In genomic region chrX:45524296-45524695, GRCh38 we compare ENCODE assay signal across 19 cellular contexts.
DNase-seq lines count a peak whose midpoint lies in the region; ATAC-seq, FAIRE-seq and TF ChIP-seq lines count a peak whose summit lies in the region.
"Had no signal": no experiment of that assay in that cellular context is flagged by ENCODE, and none has a peak within 500 bp of the region (broad histone marks: within the 10 kb centered on the region; RNA-seq: fewer than 3 reads in every experiment).

No MANE protein-coding gene starts in this region.

- H3K9me2 ChIP-seq in HCT116 (ENCODE audit: insufficient read depth) (no peaks in the 10 kb centered on the region), OCI-LY7 (ENCODE audit: insufficient read depth, low read length) (no peaks in the 10 kb centered on the region)

- no peaks in the 10 kb centered on the region for H4K20me1 ChIP-seq in HCT116 (ENCODE audit: insufficient read depth)
- H4K20me1 ChIP-seq in OCI-LY7 (ENCODE audit: insufficient read depth, low read length) = no peaks in the 10 kb centered on the region

- WGBS in liver = 56% methylated on average over 1 of the region's 1 CpG

- H3K27me3 ChIP-seq in HCT116 (ENCODE audit: insufficient read depth, low read length) = no peaks in the 10 kb centered on the region
- H3K27me3 ChIP-seq in liver (ENCODE audit: control insufficient read depth in 4 of 4, insufficient read depth in 4 of 4, low read length in 3 of 4) = peaks cover 0 to 4% (median 0%) of the 10 kb centered on the region in 4 donors
- H3K27me3 ChIP-seq: SJSA1 had no signal

- H2AFZ ChIP-seq in HCT116 (ENCODE audit: low read depth, low read length, poor library complexity, severe bottlenecking) = no peak overlapping the region
- no peak overlapping the region for H2AFZ ChIP-seq in OCI-LY7 (ENCODE audit: low read length)
- H2AFZ ChIP-seq: parathyroid adenoma had no signal

- H3K4me3 ChIP-seq in HCT116 (replicated peaks in 1 of 2; ENCODE audit: low read depth in 1 of 2, low read length in 2 of 2) (no peak overlapping the region), liver (ENCODE audit: low read depth in 1 of 3, low read length in 3 of 3) (no peak overlapping the region), OCI-LY7 (ENCODE audit: low read depth, low read length, poor library complexity, severe bottlenecking) (no peak overlapping the region)
- H3K4me3 ChIP-seq: HAP-1, left lung, SJSA1, smooth muscle cell had no signal

- DNase-seq in HCT116 (ENCODE audit: low read depth, low spot score) (no peak), NCI-H446 (lab: John Stamatoyannopoulos, UW) (peak; percentile 13 to 56), OCI-LY7 (ENCODE audit: low spot score) (no peak)
- DNase-seq in stimulated activated naive CD4-positive, alpha-beta T cell (lab: John Stamatoyannopoulos, UW) = no peak
- DNase-seq: activated CD4-positive, alpha-beta T cell treated with anti-CD3 and anti-CD28 coated beads for 4 hours; activated naive CD4-positive, alpha-beta T cell treated with anti-CD3 and anti-CD28 coated beads for 36 hours; AML-193; effector memory CD4-positive, alpha-beta T cell; left lung; T-helper 9 cell had no signal

- H3K79me2 ChIP-seq in HCT116 (ENCODE audit: insufficient read depth, low read length) (no peaks in the 10 kb centered on the region), OCI-LY7 (ENCODE audit: insufficient read depth, low read depth, low read length) (no peaks in the 10 kb centered on the region)
- H3K79me2 ChIP-seq: parathyroid adenoma had no signal

- intact Hi-C loops in HCT116 (cut with micrococcal nuclease) = no loop called here
- intact Hi-C loops in OCI-LY7 (cut with micrococcal nuclease; ENCODE audit: unreplicated experiment) = no loop called here

- H3K4me2 ChIP-seq in HCT116 (ENCODE audit: low read length) (no peak overlapping the region), OCI-LY7 (ENCODE audit: low read length) (no peak overlapping the region)
- H3K4me2 ChIP-seq: smooth muscle cell had no signal

- H3K27ac ChIP-seq in HCT116 (ENCODE audit: low read depth, low read length) (no peak overlapping the region), liver (ENCODE audit: low read depth in 1 of 2, low read length in 2 of 2) (peak overlapping the region in 1 of 2 donors; percentile 64), OCI-LY7 (ENCODE audit: low read depth, low read length, poor library complexity, severe bottlenecking) (no peak overlapping the region)
- H3K27ac ChIP-seq: left lung, parathyroid adenoma, SJSA1 had no signal

- TF ChIP-seq RAD21 in HCT116 (IDR thresholded peaks at IDR 0.05; ENCODE audit: low read depth) = no peak
- TF ChIP-seq RAD21 in liver (IDR thresholded peaks at IDR 0.05) = peak in 1 of 2 donors; percentile 19

- POLR2A ChIA-PET in HCT116 (lab: Charles Lee) = no interaction called here
- POLR2A ChIA-PET in OCI-LY7 (lab: Charles Lee) = no interaction called here

- H3K36me3 ChIP-seq in HCT116 (ENCODE audit: control insufficient read depth in 1 of 2, insufficient read depth in 2 of 2, low read length in 2 of 2) (peaks cover 0 to 6% of the 10 kb centered on the region in 2 experiments; a peak in 1 of 4 replicates), liver (ENCODE audit: control insufficient read depth in 4 of 4, insufficient read depth in 3 of 4, low read depth in 1 of 4, low read length in 3 of 4) (no peaks in the 10 kb centered on the region), OCI-LY7 (ENCODE audit: insufficient read depth, low read length) (no peaks in the 10 kb centered on the region)
- H3K36me3 ChIP-seq: HAP-1, left lung, SJSA1 had no signal

- BruUV-seq in HCT116 (replicated peaks; lab: Mats Ljungman, UMichigan) (no TSS peak), OCI-LY7 (replicated peaks; lab: Mats Ljungman, UMichigan) (no TSS peak)

- CTCF ChIA-PET in HCT116 (lab: Charles Lee) = no interaction called here
- CTCF ChIA-PET in OCI-LY7 (lab: Charles Lee; ENCODE audit: unreplicated experiment) = no interaction called here

- peak; percentile 85 for FAIRE-seq in colon (lab: Jason Lieb, UNC)
- FAIRE-seq: frontal cortex had no signal

- RAD21 ChIA-PET in HCT116 (lab: Charles Lee; ENCODE audit: low non-redundant PET in 1 of 2, low total read pairs in 2 of 2, uncharacterized antibody in 2 of 2, unreplicated experiment in 2 of 2) = no interaction called here

- TF ChIP-seq CTCF in HCT116 (IDR thresholded peaks at IDR 0.05 in 2 of 3, conservative IDR thresholded peaks at IDR 0.05 in 1 of 3; ENCODE audit: borderline replicate concordance in 1 of 3, insufficient read depth in 1 of 3, low read depth in 2 of 3, low read length in 2 of 3) = no peak
- no peak for TF ChIP-seq CTCF in liver (IDR thresholded peaks at IDR 0.05; ENCODE audit: low read depth, low read length, missing input control)
- no peak for TF ChIP-seq CTCF in OCI-LY7 (conservative IDR thresholded peaks at IDR 0.05; ENCODE audit: low read length)

- H3K4me1 ChIP-seq in HCT116 (ENCODE audit: control insufficient read depth in 1 of 2, insufficient read depth in 2 of 2, low read length in 2 of 2) = peaks cover 0 to 6% of the 10 kb centered on the region in 2 experiments; a peak in 1 of 4 replicates
- H3K4me1 ChIP-seq in liver (ENCODE audit: control insufficient read depth in 4 of 4, insufficient read depth in 4 of 4, low read length in 3 of 4) = peaks cover 0 to 14% (median 4%) of the 10 kb centered on the region in 4 donors
- H3K4me1 ChIP-seq in OCI-LY7 (ENCODE audit: insufficient read depth, low read length, poor library complexity, severe bottlenecking) = no peaks in the 10 kb centered on the region
- H3K4me1 ChIP-seq: HAP-1, left lung, parathyroid adenoma, SJSA1 had no signal

- ATAC-seq in HCT116 (no peak), HG02588 (IDR thresholded peaks at IDR 0.05; ENCODE audit: unreplicated experiment) (no peak), HG03175 (IDR thresholded peaks at IDR 0.05; ENCODE audit: unreplicated experiment) (no peak)
- ATAC-seq: left lung had no signal

- H3K9ac ChIP-seq in HCT116 (ENCODE audit: low read length) = no peak overlapping the region
- no peak overlapping the region for H3K9ac ChIP-seq in liver (ENCODE audit: low read depth in 1 of 2, low read length in 2 of 2)
- H3K9ac ChIP-seq: parathyroid adenoma had no signal

- no peak for TF ChIP-seq POLR2A in HCT116 (IDR thresholded peaks at IDR 0.05; ENCODE audit: borderline replicate concordance, extremely low read depth, insufficient read depth, insufficient read length)

- H3K9me3 ChIP-seq in HCT116 (ENCODE audit: control insufficient read depth in 1 of 2, insufficient read depth in 1 of 2, low read depth in 1 of 2, low read length in 2 of 2) (no peaks in the 10 kb centered on the region), liver (ENCODE audit: control insufficient read depth in 4 of 4, low read length in 3 of 4) (no peaks in the 10 kb centered on the region), OCI-LY7 (ENCODE audit: low read length) (no peaks in the 10 kb centered on the region)
- H3K9me3 ChIP-seq: HAP-1, left lung, SJSA1 had no signal

TF ChIP-seq in HCT116, 20 proteins besides CTCF, POLR2A, EP300 and RAD21:
- no peak for TF ChIP-seq SRF (IDR thresholded peaks at IDR 0.05; ENCODE audit: low read depth)
- TF ChIP-seq CBX3 (IDR thresholded peaks at IDR 0.05; ENCODE audit: low read depth) = 0 out of 2 replicates have a peak, but pooled peaks have one; percentile 15

TF ChIP-seq in liver, 16 proteins besides CTCF, POLR2A, EP300 and RAD21 (continues in another document):
- TF ChIP-seq RXRA (IDR thresholded peaks at IDR 0.05) (peak in 1 of 2 donors; percentile 27), GABPA (IDR thresholded peaks at IDR 0.05 in 1 of 2, conservative IDR thresholded peaks at IDR 0.05 in 1 of 2) (no peak), ATF3 (IDR thresholded peaks at IDR 0.05) (no peak), JUND (IDR thresholded peaks at IDR 0.05) (peak; percentile 12 to 20), NR2F2 (IDR thresholded peaks at IDR 0.05) (no peak), FOXA1 (IDR thresholded peaks at IDR 0.05) (no peak), REST (IDR thresholded peaks at IDR 0.05) (no peak), SP1 (IDR thresholded peaks at IDR 0.05) (no peak), HNF4G (IDR thresholded peaks at IDR 0.05) (no peak)

Comparison
In these comparisons a context has a peak if more than half of its experiments do, and no peak if none do; other contexts are left out.
1. DNase-seq: peak in NCI-H446 (2 of 2); none in HCT116 (single experiment), stimulated activated naive CD4-positive, alpha-beta T cell (0 of 6) and OCI-LY7 (single experiment).